In the genomic region with DNA sequence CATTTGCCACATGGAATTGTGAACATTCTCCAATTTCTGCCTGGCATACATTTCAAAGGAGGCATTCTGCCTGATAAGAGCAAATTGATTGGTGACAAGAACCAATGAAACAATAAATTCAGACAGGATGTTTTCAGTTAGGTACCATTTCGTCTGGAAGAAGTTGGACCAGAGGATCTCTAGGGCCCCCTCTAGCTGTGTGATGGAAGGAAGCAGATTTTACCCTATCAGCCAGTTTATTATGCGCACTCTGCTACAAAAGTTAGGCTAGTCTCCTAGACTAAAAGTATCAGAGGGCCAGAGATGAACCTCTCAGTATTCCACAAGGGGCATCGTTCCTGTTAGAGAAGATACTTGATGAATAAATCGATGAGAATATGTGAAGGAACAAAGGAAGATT, we compare ENCODE assay signal across 17 cellular contexts.
A peak's percentile ranks its signal among the peaks of the same experiment; 100 is the strongest.
DNase-seq lines count a peak whose midpoint lies in the region; FAIRE-seq and TF ChIP-seq lines count a peak whose summit lies in the region.
"Had no signal": no experiment of that assay in that cellular context is flagged by ENCODE, and none has a peak within 500 bp of the region (broad histone marks: within the 10 kb centered on the region; RNA-seq: fewer than 3 reads in every experiment).

No MANE protein-coding gene starts in this region.

- dilution Hi-C loops in mammary epithelial cell (cut with HindIII; ENCODE audit: low sequenced_read_pairs), result no loop called here

- H3K4me3 ChIP-seq in mammary epithelial cell (replicated peaks in 1 of 3; ENCODE audit: insufficient read depth in 1 of 3, low read depth in 2 of 3, low read length in 3 of 3) (no peak overlapping the region), H1 (ENCODE audit: extremely low read depth in 1 of 4, insufficient read depth in 2 of 4, low read depth in 3 of 4, low read length in 4 of 4) (no peak overlapping the region), sigmoid colon (no peak overlapping the region)
- H3K4me3 ChIP-seq: upper lobe of right lung had no signal

- no peak for TF ChIP-seq CTCF in MCF 10A (IDR thresholded peaks at IDR 0.05; ENCODE audit: unreplicated experiment)
- peak in 1 of 2 donors; percentile 41 for TF ChIP-seq CTCF in mammary epithelial cell (conservative IDR thresholded peaks at IDR 0.05 in 1 of 2, IDR thresholded peaks at IDR 0.05 in 1 of 2; ENCODE audit: extremely low read depth in 1 of 2, insufficient read depth in 1 of 2, low read depth in 1 of 2, low read length in 2 of 2)
- TF ChIP-seq CTCF in H1 (IDR thresholded peaks at IDR 0.05; ENCODE audit: control extremely low read depth in 1 of 3, insufficient read depth in 1 of 3, low read depth in 1 of 3, low read length in 3 of 3), result peak in 1 of 3 experiments; percentile 45; a peak in 1 of 4 replicates
- no peak for TF ChIP-seq CTCF in sigmoid colon (IDR thresholded peaks at IDR 0.05)

- H2BK12ac ChIP-seq in H1 (ENCODE audit: low read depth, low read length), result no peak overlapping the region

- H3K4me2 ChIP-seq in mammary epithelial cell (ENCODE audit: insufficient read depth, low read depth, low read length) (no peak overlapping the region), H1 (ENCODE audit: insufficient read depth in 1 of 2, low read depth in 2 of 2, low read length in 2 of 2) (no peak overlapping the region)

- H3K27ac Mint-ChIP-seq in MCF 10A (ENCODE audit: low read depth, unreplicated experiment), result no peak overlapping the region
- H3K27ac Mint-ChIP-seq: activated T-helper 1 cell treated with anti-CD3 and anti-CD28 coated beads, Interleukin-12 subunit alpha, Interleukin-12 subunit beta, Interleukin-2, Interleukin-4 antibody, amounts not matched to agents 30 ng/mL and 10 ng/mL and 1 ng/mL, durations not matched to agents 14 hours and 24 hours and 36 hours; T-cell had no signal

- H4K8ac ChIP-seq in H1 (ENCODE audit: extremely low read depth, insufficient read depth, low read length), result no peak overlapping the region

- in situ Hi-C loops in mammary epithelial cell (cut with MboI; ENCODE audit: low sequenced_read_pairs in 2 of 2), result no loop called here

- H3K27me3 ChIP-seq in mammary epithelial cell (ENCODE audit: insufficient read depth, low read length) (peaks cover 9% of the 10 kb centered on the region), H1 (replicated peaks in 1 of 4; ENCODE audit: control insufficient read depth in 3 of 4, extremely low read depth in 1 of 4, insufficient read depth in 3 of 4, low read length in 3 of 4) (no peaks in the 10 kb centered on the region), sigmoid colon (peaks cover 0 to 20% (median 0%) of the 10 kb centered on the region in 3 donors)
- H3K27me3 ChIP-seq: upper lobe of right lung had no signal

- H3K4me3 Mint-ChIP-seq in MCF 10A (ENCODE audit: unreplicated experiment), result no peak overlapping the region
- H3K4me3 Mint-ChIP-seq: activated T-helper 1 cell treated with anti-CD3 and anti-CD28 coated beads, Interleukin-12 subunit alpha, Interleukin-12 subunit beta, Interleukin-2, Interleukin-4 antibody, amounts not matched to agents 30 ng/mL and 10 ng/mL and 1 ng/mL, durations not matched to agents 14 hours and 24 hours and 36 hours; T-cell had no signal

- no peak overlapping the region for H3K23ac ChIP-seq in H1 (ENCODE audit: insufficient read length)

- H3K36me3 Mint-ChIP-seq in MCF 10A (ENCODE audit: insufficient read depth, unreplicated experiment), result no peaks in the 10 kb centered on the region

- TF ChIP-seq RAD21 in H1 (IDR thresholded peaks at IDR 0.05 in 1 of 2, conservative IDR thresholded peaks at IDR 0.05 in 1 of 2; ENCODE audit: low read depth in 2 of 2, low read length in 2 of 2), result peak; percentile 20 to 27; a peak in 2 of 4 replicates

- no peaks in the 10 kb centered on the region for H3K79me2 ChIP-seq in mammary epithelial cell (ENCODE audit: insufficient read depth, low read length)
- H3K79me2 ChIP-seq in H1 (ENCODE audit: control insufficient read depth in 1 of 2, insufficient read depth in 2 of 2, low read length in 2 of 2), result no peaks in the 10 kb centered on the region

- BruUV-seq in MCF 10A (replicated peaks; lab: Mats Ljungman, UMichigan) (no TSS peak), mammary epithelial cell (replicated peaks; lab: Mats Ljungman, UMichigan) (no TSS peak)

- H3K9me3 ChIP-seq in mammary epithelial cell (replicated peaks; ENCODE audit: insufficient read depth, low read length) (peaks cover 6% of the 10 kb centered on the region), H1 (ENCODE audit: insufficient read depth in 2 of 2, low read depth in 1 of 2, low read length in 1 of 2) (peaks cover 4 to 7% of the 10 kb centered on the region in 2 experiments; a peak in 1 of 4 replicates), sigmoid colon (no peaks in the 10 kb centered on the region)
- H3K9me3 ChIP-seq: upper lobe of right lung had no signal

- no peaks in the 10 kb centered on the region for H3K27me3 Mint-ChIP-seq in MCF 10A (ENCODE audit: insufficient read depth, unreplicated experiment)

- no peak overlapping the region for H3K4ac ChIP-seq in H1 (replicated peaks; ENCODE audit: insufficient read length, low read depth, low read length)

- no peaks in the 10 kb centered on the region for H3K79me1 ChIP-seq in H1 (ENCODE audit: low read depth, low read length)

- H3K18ac ChIP-seq in H1 (ENCODE audit: extremely low read depth, low read length), result no peak overlapping the region

- TF ChIP-seq POLR2A in H1 (IDR thresholded peaks at IDR 0.05; ENCODE audit: control extremely low read depth in 1 of 2, low read depth in 2 of 2, low read length in 2 of 2) (no peak), sigmoid colon (IDR thresholded peaks at IDR 0.05) (no peak)

- no peak overlapping the region for H2BK20ac ChIP-seq in H1 (ENCODE audit: low read length)

- H2BK15ac ChIP-seq in H1 (ENCODE audit: low read length), result no peak overlapping the region

- 52% methylated on average over 4 of the region's 4 CpGs for WGBS in mammary epithelial cell (ENCODE audit: low coverage, missing lambda C conversion rate)
- 85% methylated on average over 4 of the region's 4 CpGs; no CpG with 5 or more reads in 1 of the 2 experiments for WGBS in H1 (ENCODE audit: extremely low coverage in 1 of 2, insufficient coverage in 1 of 2, insufficient read length in 1 of 2, insufficient replicate concordance in 2 of 2, low coverage in 1 of 2, low lambda C conversion rate in 2 of 2, missing lambda C conversion rate in 1 of 2), 2 experiments
- 80 to 84% methylated on average over 4 of the region's 4 CpGs for WGBS in sigmoid colon, 2 donors

- CTCF ChIA-PET in MCF 10A (lab: Yijun Ruan, JAX) (interaction anchor here (0.9 kb wide), 1 partner anchor 14 kb away, joined by 6 read pairs; no protein-coding TSS in a partner anchor), mammary epithelial cell (lab: Charles Lee; ENCODE audit: low non-redundant PET) (no interaction called here), H1 (lab: Charles Lee; ENCODE audit: partially characterized antibody) (interaction anchor here (0.8 to 2.6 kb wide), 12 partner anchors 8 to 397 kb away, joined by 3 to 11 read pairs (median 3); no protein-coding TSS in a partner anchor)

- H3K9me3 Mint-ChIP-seq in MCF 10A (ENCODE audit: unreplicated experiment), result no peaks in the 10 kb centered on the region
- H3K9me3 Mint-ChIP-seq: T-cell had no signal

- H4K5ac ChIP-seq in H1 (ENCODE audit: insufficient read length, low read depth, low read length), result no peak overlapping the region

- POLR2A ChIA-PET in MCF 10A (lab: Yijun Ruan, JAX), result no interaction called here
- POLR2A ChIA-PET in H1 (lab: Charles Lee; ENCODE audit: partially characterized antibody), result no interaction called here

- H3K9ac ChIP-seq in mammary epithelial cell (ENCODE audit: insufficient read depth, low read length) (no peak overlapping the region), H1 (replicated peaks in 1 of 4; ENCODE audit: extremely low read depth in 1 of 4, low read depth in 3 of 4, low read length in 3 of 4) (no peak overlapping the region)

- no peak overlapping the region for H2AK5ac ChIP-seq in H1 (ENCODE audit: low read depth, low read length)

- no peak overlapping the region for H3K56ac ChIP-seq in H1 (replicated peaks; ENCODE audit: insufficient read length, low read depth, low read length)

- no peak overlapping the region for H2BK120ac ChIP-seq in H1 (replicated peaks; ENCODE audit: low read depth, low read length)

- FAIRE-seq in H1 (lab: Jason Lieb, UNC), result no peak

- no peak overlapping the region for H3K27ac ChIP-seq in mammary epithelial cell (ENCODE audit: insufficient read depth, low read depth, low read length)
- H3K27ac ChIP-seq in H1 (ENCODE audit: low read depth, low read length), result no peak overlapping the region
- no peak overlapping the region for H3K27ac ChIP-seq in sigmoid colon
- H3K27ac ChIP-seq: upper lobe of right lung had no signal

- H2BK5ac ChIP-seq in H1 (ENCODE audit: low read depth, low read length), result no peak overlapping the region

- no peak overlapping the region for H4K91ac ChIP-seq in H1 (replicated peaks; ENCODE audit: insufficient read length, low read length)

- H3K4me1 ChIP-seq in mammary epithelial cell (ENCODE audit: insufficient read depth, low read length) (peaks cover 3% of the 10 kb centered on the region), H1 (replicated peaks in 1 of 4; ENCODE audit: control insufficient read depth in 3 of 4, insufficient read depth in 4 of 4, low read length in 3 of 4) (peaks cover 0 to 6% (median 0%) of the 10 kb centered on the region in 4 experiments; a peak in 2 of 7 replicates), sigmoid colon (no peaks in the 10 kb centered on the region)
- H3K4me1 ChIP-seq: upper lobe of right lung had no signal

- H4K20me1 ChIP-seq in mammary epithelial cell (ENCODE audit: insufficient read depth, low read length) (no peaks in the 10 kb centered on the region), H1 (replicated peaks in 1 of 2; ENCODE audit: control insufficient read depth in 1 of 2, insufficient read depth in 2 of 2, low read length in 2 of 2) (no peaks in the 10 kb centered on the region)

- no peak for TF ChIP-seq EP300 in H1 (IDR thresholded peaks at IDR 0.05; ENCODE audit: borderline replicate concordance in 1 of 2, low read depth in 2 of 2, low read length in 2 of 2)
- no peak for TF ChIP-seq EP300 in sigmoid colon (IDR thresholded peaks at IDR 0.05)

- H3K23me2 ChIP-seq in H1 (ENCODE audit: low read depth, low read length), result no peaks in the 10 kb centered on the region

- intact Hi-C loops in MCF 10A (cut with micrococcal nuclease), result no loop called here
- intact Hi-C loops in mammary epithelial cell (cut with micrococcal nuclease), result loop anchor here (5.0 kb wide), 1 partner anchor 135 kb away; a partner anchor contains a TSS
- intact Hi-C loops in sigmoid colon (cut with DNase I), result no loop called here

- H3K36me3 ChIP-seq in mammary epithelial cell (ENCODE audit: insufficient read depth, low read length), result no peaks in the 10 kb centered on the region
- H3K36me3 ChIP-seq in H1 (ENCODE audit: control insufficient read depth in 2 of 4, insufficient read depth in 4 of 4, low read length in 3 of 4), result no peaks in the 10 kb centered on the region
- H3K36me3 ChIP-seq in sigmoid colon, result no peaks in the 10 kb centered on the region
- H3K36me3 ChIP-seq: upper lobe of right lung had no signal

- H3K14ac ChIP-seq in H1 (ENCODE audit: insufficient read length), result no peak overlapping the region

- H2AFZ ChIP-seq in mammary epithelial cell (ENCODE audit: low read depth, low read length), result no peak overlapping the region
- no peak overlapping the region for H2AFZ ChIP-seq in H1 (ENCODE audit: low read length)

- DNase-seq in MCF 10A (ENCODE audit: unreplicated experiment) (peak; percentile 12), mammary epithelial cell (no peak), NAMALWA (ENCODE audit: low spot score) (peak; percentile 19), H1 (ENCODE audit: low read depth in 1 of 2, low spot score in 2 of 2) (no peak), GM19238 (ENCODE audit: insufficient read length, low spot score) (no peak), sigmoid colon (no peak), NCI-H82 (lab: John Stamatoyannopoulos, UW) (no peak)
- DNase-seq in activated CD4-positive, alpha-beta T cell treated with anti-CD3 and anti-CD28 coated beads for 4 hours, result no peak
- DNase-seq: aorta; effector CD4-positive, alpha-beta T cell; GDM1; IMR-90; NCI-H2081 treated with DMSO at 0.1 percent for 48 hours; stimulated activated CD4-positive, alpha-beta T cell treated with anti-CD3 and anti-CD28 coated beads, Interleukin-1b, Interleukin-23, amount 100 ng/mL, for 48 hours; upper lobe of right lung had no signal

- peaks cover 9% of the 10 kb centered on the region for H3K4me1 Mint-ChIP-seq in MCF 10A (ENCODE audit: insufficient read depth, unreplicated experiment)

Comparison
In these comparisons a context has a peak if more than half of its experiments do, and no peak if none do; other contexts are left out.
1. DNase-seq: peak in MCF 10A (single experiment) and NAMALWA (single experiment); none in mammary epithelial cell (single experiment), H1 (0 of 2), GM19238 (single experiment), sigmoid colon (single experiment), NCI-H82 (single experiment) and activated CD4-positive, alpha-beta T cell treated with anti-CD3 and anti-CD28 coated beads for 4 hours (0 of 2).